In the genomic region with DNA sequence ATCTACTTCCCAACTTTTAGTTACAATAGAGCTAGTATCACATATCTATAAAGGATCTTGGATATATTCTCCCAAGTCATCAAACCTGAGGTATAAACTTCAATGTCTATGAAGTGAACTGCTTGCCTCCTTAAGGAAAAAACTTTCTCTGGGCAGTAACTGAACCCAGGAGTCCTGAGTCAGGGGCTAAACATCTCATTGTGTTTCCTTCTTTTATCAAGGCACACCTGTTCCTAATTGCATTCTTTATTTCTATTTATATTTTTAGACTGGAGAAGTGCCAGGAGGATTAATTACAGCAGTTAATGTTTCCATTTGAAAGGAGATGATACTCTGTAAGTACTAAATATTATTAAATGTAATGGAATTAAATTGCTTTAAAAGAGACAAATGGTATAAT, we compare ENCODE assay signal across 23 cellular contexts.
"Had no signal": no experiment of that assay in that cellular context is flagged by ENCODE, and none has a peak within 500 bp of the region (broad histone marks: within the 10 kb centered on the region; RNA-seq: fewer than 3 reads in every experiment).

No MANE protein-coding gene starts in this region.

- H3K4me1 ChIP-seq: heart left ventricle, parathyroid adenoma, psoas muscle, right lobe of liver, testis, tibial nerve, upper lobe of right lung, vagina had no signal

- H3K4me3 ChIP-seq: dorsolateral prefrontal cortex, heart left ventricle, lung, psoas muscle, right lobe of liver, testis, tibial nerve, upper lobe of right lung, vagina had no signal

- H3K4me1 Mint-ChIP-seq: naive thymus-derived CD4-positive, alpha-beta T cell; nephron progenitor cell; stimulated activated naive B cell treated with anti-CD40 and anti-IgM and Interleukin-4, amounts not matched to agents 10 μg/mL and 1 μg/mL and 100 μg/mL, for 72 hours; stimulated activated naive CD8-positive, alpha-beta T cell treated with anti-CD3 and anti-CD28 coated beads, Interleukin-15, amount 100 ng/mL, for 72 hours had no signal

- H3K79me2 ChIP-seq: parathyroid adenoma had no signal

- H3K36me3 ChIP-seq: heart left ventricle, right lobe of liver, tibial nerve, upper lobe of right lung, vagina had no signal

- H2AFZ ChIP-seq: parathyroid adenoma had no signal

- H3K9ac ChIP-seq: parathyroid adenoma had no signal

- H3K9me3 ChIP-seq: heart left ventricle, psoas muscle, right lobe of liver, testis, tibial nerve, upper lobe of right lung, vagina had no signal

- H3K27ac ChIP-seq: dorsolateral prefrontal cortex, heart left ventricle, parathyroid adenoma, psoas muscle, right lobe of liver, testis, tibial nerve, upper lobe of right lung, vagina had no signal

- H3K27ac Mint-ChIP-seq: naive thymus-derived CD4-positive, alpha-beta T cell; nephron progenitor cell; stimulated activated naive B cell treated with anti-CD40 and anti-IgM and Interleukin-4, amounts not matched to agents 10 μg/mL and 1 μg/mL and 100 μg/mL, for 72 hours; stimulated activated naive CD8-positive, alpha-beta T cell treated with anti-CD3 and anti-CD28 coated beads, Interleukin-15, amount 100 ng/mL, for 72 hours had no signal

- H3K4me3 Mint-ChIP-seq: naive thymus-derived CD4-positive, alpha-beta T cell; nephron progenitor cell; stimulated activated naive B cell treated with anti-CD40 and anti-IgM and Interleukin-4, amounts not matched to agents 10 μg/mL and 1 μg/mL and 100 μg/mL, for 72 hours; stimulated activated naive CD8-positive, alpha-beta T cell treated with anti-CD3 and anti-CD28 coated beads, Interleukin-15, amount 100 ng/mL, for 72 hours had no signal

- DNase-seq: dorsolateral prefrontal cortex; effector memory CD4-positive, alpha-beta T cell; heart left ventricle; hippocampal formation; left colon; left ventricle myocardium superior; mesenchymal stem cell; midbrain; naive thymus-derived CD4-positive, alpha-beta T cell; nephron progenitor cell; psoas muscle; retina; right lobe of liver; stimulated activated CD4-positive, alpha-beta T cell treated with anti-CD3 and anti-CD28 coated beads, Interleukin-2, amount 100 ng/mL, for 24 hours; stimulated activated CD4-positive, alpha-beta T cell treated with anti-CD3 and anti-CD28 coated beads, Interleukin-4, amount 100 ng/mL, for 4 hours; stimulated activated naive B cell treated with anti-CD40 and anti-IgM and Interleukin-4, amounts not matched to agents 10 μg/mL and 1 μg/mL and 100 μg/mL, for 72 hours; stimulated activated naive CD8-positive, alpha-beta T cell treated with anti-CD3 and anti-CD28 coated beads, Interleukin-15, amount 100 ng/mL, for 72 hours; testis; upper lobe of right lung had no signal

- H3K9me3 Mint-ChIP-seq: nephron progenitor cell; stimulated activated naive B cell treated with anti-CD40 and anti-IgM and Interleukin-4, amounts not matched to agents 10 μg/mL and 1 μg/mL and 100 μg/mL, for 72 hours had no signal

- H3K36me3 Mint-ChIP-seq: naive thymus-derived CD4-positive, alpha-beta T cell; stimulated activated naive B cell treated with anti-CD40 and anti-IgM and Interleukin-4, amounts not matched to agents 10 μg/mL and 1 μg/mL and 100 μg/mL, for 72 hours had no signal

- H3K27me3 Mint-ChIP-seq: naive thymus-derived CD4-positive, alpha-beta T cell; stimulated activated naive B cell treated with anti-CD40 and anti-IgM and Interleukin-4, amounts not matched to agents 10 μg/mL and 1 μg/mL and 100 μg/mL, for 72 hours; stimulated activated naive CD8-positive, alpha-beta T cell treated with anti-CD3 and anti-CD28 coated beads, Interleukin-15, amount 100 ng/mL, for 72 hours had no signal

- H3K27me3 ChIP-seq: dorsolateral prefrontal cortex, heart left ventricle, right lobe of liver, testis, tibial nerve, upper lobe of right lung, vagina had no signal
